Comparison of ENCODE assay signal across 11 cellular contexts in genomic region chr5:120599576-120599975, GRCh38.
A peak's percentile ranks its signal among the peaks of the same experiment; 100 is the strongest.
DNase-seq lines count a peak whose midpoint lies in the region; TF ChIP-seq lines count a peak whose summit lies in the region.
"Had no signal": no experiment of that assay in that cellular context is flagged by ENCODE, and none has a peak within 500 bp of the region (broad histone marks: within the 10 kb centered on the region; RNA-seq: fewer than 3 reads in every experiment).

No MANE protein-coding gene starts in this region.

- no peak for TF ChIP-seq CTCF in fibroblast of lung (conservative IDR thresholded peaks at IDR 0.05 in 1 of 2, IDR thresholded peaks at IDR 0.05 in 1 of 2; ENCODE audit: low read depth in 1 of 2, low read length in 2 of 2)
- TF ChIP-seq CTCF in suprapubic skin (IDR thresholded peaks at IDR 0.05): no peak

- no peak overlapping the region for H3K9ac ChIP-seq in fibroblast of lung (ENCODE audit: insufficient read depth, low read length)

- peak; percentile 56 for DNase-seq in A172 (ENCODE audit: low spot score)
- DNase-seq in HPDE6-E6E7 (ENCODE audit: extremely low spot score): peak; percentile 36
- DNase-seq in SJSA1 (ENCODE audit: low read depth in 1 of 2, low spot score in 2 of 2): peak in 1 of 2 experiments; percentile 57
- peak; percentile 83 to 90 for DNase-seq in fibroblast of lung (ENCODE audit: low read depth in 2 of 2)
- no peak for DNase-seq in cardiac septum (ENCODE audit: low spot score)
- DNase-seq in NCI-H1105 (lab: John Stamatoyannopoulos, UW): no peak
- no peak for DNase-seq in suprapubic skin (ENCODE audit: low spot score in 2 of 2)
- DNase-seq in activated CD4-positive, alpha-beta T cell treated with anti-CD3 and anti-CD28 coated beads for 1 hour: no peak
- DNase-seq: activated CD8-positive, alpha-beta memory T cell treated with anti-CD3 and anti-CD28 coated beads, Interleukin-2, amount 10 ng/mL, durations not matched to agents 7 days and 5 days; head of caudate nucleus; T-helper 9 cell had no signal

- H4K20me1 ChIP-seq in fibroblast of lung (ENCODE audit: control insufficient read depth, extremely low read depth, insufficient read depth, low read length): no peaks in the 10 kb centered on the region

- no peak for TF ChIP-seq EP300 in suprapubic skin (IDR thresholded peaks at IDR 0.05)

- H3K9me3 ChIP-seq in SJSA1 (replicated peaks) (no peaks in the 10 kb centered on the region), fibroblast of lung (ENCODE audit: control insufficient read depth, insufficient read depth, low read depth, low read length) (no peaks in the 10 kb centered on the region), suprapubic skin (peaks cover 5% of the 10 kb centered on the region)

- H3K4me2 ChIP-seq in fibroblast of lung (ENCODE audit: extremely low read depth, insufficient read depth, low read length): peak overlapping the region; percentile 65

- H2AFZ ChIP-seq in fibroblast of lung (ENCODE audit: low read length): no peak overlapping the region

- H3K36me3 ChIP-seq in SJSA1: no peaks in the 10 kb centered on the region
- H3K36me3 ChIP-seq in fibroblast of lung (ENCODE audit: control insufficient read depth, insufficient read depth, low read length): no peaks in the 10 kb centered on the region
- no peaks in the 10 kb centered on the region for H3K36me3 ChIP-seq in suprapubic skin

- no peak for TF ChIP-seq POLR2A in suprapubic skin (IDR thresholded peaks at IDR 0.05)

- H3K27me3 ChIP-seq in SJSA1 (replicated peaks) (no peaks in the 10 kb centered on the region), fibroblast of lung (ENCODE audit: control insufficient read depth, insufficient read depth, low read length) (no peaks in the 10 kb centered on the region), suprapubic skin (no peaks in the 10 kb centered on the region)

- WGBS in suprapubic skin: 60% methylated on average over 2 of the region's 2 CpGs

- H3K4me1 ChIP-seq in SJSA1 (replicated peaks) (peaks cover 25% of the 10 kb centered on the region), fibroblast of lung (ENCODE audit: control insufficient read depth, extremely low read depth, insufficient read depth, low read length) (peaks cover 5% of the 10 kb centered on the region), suprapubic skin (no peaks in the 10 kb centered on the region)

- H3K27ac ChIP-seq in SJSA1: peak overlapping the region; percentile 6; the same call in 1 of the 2 replicates
- H3K27ac ChIP-seq in fibroblast of lung (ENCODE audit: insufficient read depth, low read length): no peak overlapping the region
- H3K27ac ChIP-seq in suprapubic skin: no peak overlapping the region

- H3K4me3 ChIP-seq in SJSA1 (no peak overlapping the region), fibroblast of lung (replicated peaks in 1 of 4; ENCODE audit: control extremely low read depth in 1 of 4, insufficient read depth in 1 of 4, low read depth in 3 of 4, low read length in 4 of 4) (no peak overlapping the region), suprapubic skin (no peak overlapping the region)

- intact Hi-C loops in cardiac septum (cut with DNase I): no loop called here

- peaks cover 10% of the 10 kb centered on the region for H3K79me2 ChIP-seq in fibroblast of lung (ENCODE audit: control insufficient read depth, insufficient read depth, low read length)

Comparison
In these comparisons a context has a peak if more than half of its experiments do, and no peak if none do; other contexts are left out.
1. DNase-seq: peak in A172 (single experiment), HPDE6-E6E7 (single experiment) and fibroblast of lung (2 of 2); none in cardiac septum (single experiment), NCI-H1105 (single experiment), suprapubic skin (0 of 2) and activated CD4-positive, alpha-beta T cell treated with anti-CD3 and anti-CD28 coated beads for 1 hour (single experiment).